In the genomic region with DNA sequence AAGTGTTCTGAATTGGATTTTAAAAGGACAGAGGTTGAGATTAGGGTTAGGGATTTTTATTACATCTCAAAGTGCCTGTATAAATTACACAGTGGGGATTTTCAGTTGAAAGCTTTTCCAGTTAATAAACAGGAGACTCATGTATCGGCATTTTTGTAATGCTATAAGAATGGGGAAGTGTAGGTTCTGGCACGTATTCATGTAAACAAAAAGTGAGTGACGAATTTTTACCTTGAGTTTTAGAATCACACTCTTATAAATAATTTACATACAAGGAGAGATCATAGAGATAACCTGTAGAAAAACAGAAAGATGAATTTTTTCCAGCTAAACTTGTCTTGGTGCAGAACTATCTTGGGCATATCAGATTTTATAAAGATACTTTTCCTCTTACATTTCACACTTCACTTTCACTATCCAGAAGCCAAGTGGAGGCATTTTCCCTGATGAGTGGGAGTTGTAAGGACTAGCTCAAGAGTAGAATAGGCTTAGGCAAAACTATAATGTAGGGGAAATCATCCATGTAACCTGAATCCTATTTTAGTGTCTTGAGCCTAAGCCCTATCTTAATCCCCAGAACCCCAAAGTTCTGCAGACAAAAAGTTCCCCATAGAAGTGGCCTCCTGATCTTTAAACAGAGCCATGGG, we compare ENCODE assay signal across 10 cellular contexts. TPM values are rescaled to one million over a fixed set of nuclear protein-coding genes. Genes with fewer than 3 reads are reported as not detected.
DNase-seq lines count a peak whose midpoint lies in the region; FAIRE-seq and TF ChIP-seq lines count a peak whose summit lies in the region.
"Had no signal": no experiment of that assay in that cellular context is flagged by ENCODE, and none has a peak within 500 bp of the region (broad histone marks: within the 10 kb centered on the region; RNA-seq: fewer than 3 reads in every experiment).

No MANE protein-coding gene starts in this region.

- CTCF ChIA-PET in endothelial cell of umbilical vein (lab: Charles Lee), result interaction anchor here (0.9 to 1.3 kb wide), 5 partner anchors 44 to 345 kb away, joined by 3 to 6 read pairs (median 3); no protein-coding TSS in a partner anchor

- H3K79me2 ChIP-seq in endothelial cell of umbilical vein (ENCODE audit: control insufficient read depth, insufficient read depth, low read length), result no peaks in the 10 kb centered on the region

- WGBS in small intestine, 3 donors, result 14 to 24% (median 20%) methylated on average over 3 of the region's 3 CpGs

- no peaks in the 10 kb centered on the region for H3K9me1 ChIP-seq in endothelial cell of umbilical vein (replicated peaks; ENCODE audit: control insufficient read depth, extremely low read depth, insufficient read depth, low read length)

- H3K4me2 ChIP-seq in endothelial cell of umbilical vein (ENCODE audit: insufficient read depth, low read length), result peak overlapping the region; percentile 53

- intact Hi-C loops in endothelial cell of umbilical vein (cut with micrococcal nuclease), result no loop called here
- intact Hi-C loops in ascending aorta (cut with DNase I), result no loop called here

- no peaks in the 10 kb centered on the region for H3K9me3 ChIP-seq in endothelial cell of umbilical vein (replicated peaks; ENCODE audit: control insufficient read depth, insufficient read depth, low read length)
- H3K9me3 ChIP-seq in small intestine (ENCODE audit: control insufficient read depth, low read depth), result no peaks in the 10 kb centered on the region
- H3K9me3 ChIP-seq in ascending aorta, result no peaks in the 10 kb centered on the region

- BruUV-seq in endothelial cell of umbilical vein (replicated peaks; lab: Mats Ljungman, UMichigan), result no TSS peak

- H3K27ac ChIP-seq in endothelial cell of umbilical vein (ENCODE audit: insufficient read depth, low read depth, low read length) (peak overlapping the region; percentile 46), small intestine (ENCODE audit: low read depth in 1 of 2, low read length in 1 of 2) (no peak overlapping the region), ascending aorta (no peak overlapping the region)

- DNase-seq in SIG-M5 treated with dmso at 0.1 percent for 504 hours (lab: John Stamatoyannopoulos, UW; ENCODE audit: unreplicated experiment) (peak; percentile 31), SIG-M5 (lab: John Stamatoyannopoulos, UW) (no peak), RCC 7860 (ENCODE audit: low spot score) (peak; percentile 60), endothelial cell of umbilical vein (ENCODE audit: low read depth, low spot score) (peak; percentile 70), small intestine (peak; percentile 32), ecto neural progenitor cell (ENCODE audit: low spot score) (no peak), inferior parietal cortex (ENCODE audit: extremely low spot score) (no peak), ascending aorta (ENCODE audit: low spot score in 2 of 2) (no peak)
- DNase-seq: head of caudate nucleus, NCI-H1048 had no signal

- H3K4me1 ChIP-seq in endothelial cell of umbilical vein (ENCODE audit: control insufficient read depth, extremely low read depth, insufficient read depth, low read length) (peaks cover 26% of the 10 kb centered on the region), small intestine (ENCODE audit: control insufficient read depth in 2 of 2, insufficient read depth in 1 of 2, low read depth in 1 of 2, low read length in 1 of 2) (peaks cover 0 to 2% of the 10 kb centered on the region in 2 donors), ascending aorta (peaks cover 0 to 11% of the 10 kb centered on the region in 2 donors)

- H2AFZ ChIP-seq in endothelial cell of umbilical vein (ENCODE audit: low read depth, low read length), result peak overlapping the region; percentile 56

- no peak for TF ChIP-seq POLR2A in endothelial cell of umbilical vein (IDR thresholded peaks at IDR 0.05; ENCODE audit: low read depth, low read length)

- dilution Hi-C loops in endothelial cell of umbilical vein (cut with MboI; ENCODE audit: extremely low pct_ligation_motif_present, low sequenced_read_pairs), result no loop called here

- peak overlapping the region in 1 of 3 experiments; percentile 19 for H3K4me3 ChIP-seq in endothelial cell of umbilical vein (replicated peaks in 1 of 3; ENCODE audit: insufficient read depth in 1 of 3, low read depth in 1 of 3, low read length in 3 of 3)
- H3K4me3 ChIP-seq in small intestine (ENCODE audit: low read depth in 1 of 2, low read length in 2 of 2), result no peak overlapping the region
- H3K4me3 ChIP-seq in ascending aorta, result no peak overlapping the region

- H4K20me1 ChIP-seq in endothelial cell of umbilical vein (replicated peaks; ENCODE audit: control insufficient read depth, extremely low read depth, insufficient read depth, low read length), result no peaks in the 10 kb centered on the region

- POLR2A ChIA-PET in endothelial cell of umbilical vein (lab: Charles Lee), result no interaction called here

- H3K27me3 ChIP-seq in endothelial cell of umbilical vein (ENCODE audit: control insufficient read depth in 2 of 2, insufficient read depth in 2 of 2, low read length in 2 of 2) (no peaks in the 10 kb centered on the region), small intestine (ENCODE audit: control insufficient read depth in 2 of 2, insufficient read depth in 2 of 2, low read length in 2 of 2) (no peaks in the 10 kb centered on the region), ascending aorta (no peaks in the 10 kb centered on the region)

- H3K36me3 ChIP-seq in endothelial cell of umbilical vein (ENCODE audit: control insufficient read depth in 2 of 2, extremely low read depth in 1 of 2, insufficient read depth in 2 of 2, low read length in 2 of 2) (no peaks in the 10 kb centered on the region), small intestine (ENCODE audit: control insufficient read depth in 2 of 2, insufficient read depth in 2 of 2, low read length in 2 of 2) (no peaks in the 10 kb centered on the region), ascending aorta (no peaks in the 10 kb centered on the region)

- TF ChIP-seq CTCF in endothelial cell of umbilical vein (IDR thresholded peaks at IDR 0.05; ENCODE audit: extremely low read depth in 1 of 2, insufficient read depth in 1 of 2, low read depth in 1 of 2, low read length in 2 of 2) (no peak), ascending aorta (IDR thresholded peaks at IDR 0.05) (no peak)

- H3K9ac ChIP-seq in endothelial cell of umbilical vein (replicated peaks; ENCODE audit: extremely low read depth, insufficient read depth, low read length), result no peak overlapping the region

- FAIRE-seq in RCC 7860 (lab: Jason Lieb, UNC) (peak; percentile 55), endothelial cell of umbilical vein (lab: Jason Lieb, UNC) (no peak), small intestine (lab: Jason Lieb, UNC) (peak; percentile 55)

TF ChIP-seq in endothelial cell of umbilical vein, 7 proteins besides CTCF, POLR2A, EP300 and RAD21:
- TF ChIP-seq GATA2 (IDR thresholded peaks at IDR 0.05; ENCODE audit: insufficient read depth, insufficient read length, low read depth, low read length) (peak; percentile 53), FOS (IDR thresholded peaks at IDR 0.05; ENCODE audit: borderline replicate concordance, insufficient read depth, low read length) (no peak), POLR2AphosphoS5 (IDR thresholded peaks at IDR 0.05; ENCODE audit: insufficient read depth, low read depth, low read length) (no peak)

RNA-seq across cellular contexts. Expression of a gene that starts 42.0 kb away (rescaled TPM):
- total RNA-seq in endothelial cell of umbilical vein (30.3 and 32.2 TPM in 2 replicates), ascending aorta (24.5 TPM)
- polyA plus RNA-seq in endothelial cell of umbilical vein (18.7 and 29.3 TPM in 2 replicates), small intestine (10 to 100 TPM; 18.9 to 67.2 (median 29.1) TPM)
- polyA plus RNA-seq in endothelial cell of umbilical vein (2011; cell fraction: cytosol; rRNA removed), result 22.8 TPM in 2 replicates
- 15.5 and 25.0 TPM in 2 replicates for polyA plus RNA-seq in endothelial cell of umbilical vein (2011; cell fraction: nucleus; rRNA removed)
- polyA plus RNA-seq in endothelial cell of umbilical vein (2012), result 30.0 and 40.9 TPM in 2 replicates
- polyA minus RNA-seq in endothelial cell of umbilical vein, result 31.4 and 47.2 TPM in 2 replicates
- polyA minus RNA-seq in endothelial cell of umbilical vein (2011; cell fraction: cytosol; rRNA and poly(A)+ RNA removed), result 10.0 TPM
- 16.4 and 23.9 TPM in 2 replicates for polyA minus RNA-seq in endothelial cell of umbilical vein (2011; cell fraction: nucleus; rRNA and poly(A)+ RNA removed)

Comparison
In these comparisons a context has a peak if more than half of its experiments do, and no peak if none do; other contexts are left out.
1. DNase-seq: peak in SIG-M5 treated with dmso at 0.1 percent for 504 hours (single experiment), RCC 7860 (single experiment), endothelial cell of umbilical vein (single experiment) and small intestine (single experiment); none in SIG-M5 (single experiment), ecto neural progenitor cell (single experiment), inferior parietal cortex (single experiment) and ascending aorta (0 of 2).